18 cellular contexts compared by ENCODE assay signal in genomic region chr3:107224001-107224596, GRCh38.
"Had no signal": no experiment of that assay in that cellular context is flagged by ENCODE, and none has a peak within 500 bp of the region (broad histone marks: within the 10 kb centered on the region; RNA-seq: fewer than 3 reads in every experiment).

No MANE protein-coding gene starts in this region.

- H3K4me2 ChIP-seq: smooth muscle cell had no signal

- H3K9me3 ChIP-seq: heart left ventricle, right atrium auricular region, sigmoid colon, suprapubic skin, thyroid gland had no signal

- H3K27ac ChIP-seq: dorsolateral prefrontal cortex, heart left ventricle, right atrium auricular region, sigmoid colon, suprapubic skin, thyroid gland had no signal

- ATAC-seq: heart left ventricle had no signal

- H3K27me3 ChIP-seq: dorsolateral prefrontal cortex, heart left ventricle, right atrium auricular region, sigmoid colon, suprapubic skin, thyroid gland had no signal

- FAIRE-seq: frontal cortex, urothelium cell line had no signal

- H3K4me3 ChIP-seq: dorsolateral prefrontal cortex, heart left ventricle, right atrium auricular region, sigmoid colon, smooth muscle cell, suprapubic skin, thyroid gland had no signal

- DNase-seq: cortex of kidney; dorsolateral prefrontal cortex; effector CD8-positive, alpha-beta T cell; heart left ventricle; hippocampal formation; kidney glomerular epithelial cell; mammary epithelial cell; naive B cell; posterior cingulate gyrus; sigmoid colon; stimulated activated CD4-positive, alpha-beta T cell treated with anti-CD3 and anti-CD28 coated beads, Interleukin-2, amount 100 ng/mL, for 48 hours; stimulated activated naive CD4-positive, alpha-beta T cell treated with Interleukin-2 at 50 U/mL for 16 hours; thyroid gland had no signal

- H3K36me3 ChIP-seq: heart left ventricle, right atrium auricular region, sigmoid colon, suprapubic skin, thyroid gland had no signal

- H3K4me1 ChIP-seq: right atrium auricular region, sigmoid colon, suprapubic skin, thyroid gland had no signal
